1 cellular context compared by ENCODE assay signal in the genomic region with DNA sequence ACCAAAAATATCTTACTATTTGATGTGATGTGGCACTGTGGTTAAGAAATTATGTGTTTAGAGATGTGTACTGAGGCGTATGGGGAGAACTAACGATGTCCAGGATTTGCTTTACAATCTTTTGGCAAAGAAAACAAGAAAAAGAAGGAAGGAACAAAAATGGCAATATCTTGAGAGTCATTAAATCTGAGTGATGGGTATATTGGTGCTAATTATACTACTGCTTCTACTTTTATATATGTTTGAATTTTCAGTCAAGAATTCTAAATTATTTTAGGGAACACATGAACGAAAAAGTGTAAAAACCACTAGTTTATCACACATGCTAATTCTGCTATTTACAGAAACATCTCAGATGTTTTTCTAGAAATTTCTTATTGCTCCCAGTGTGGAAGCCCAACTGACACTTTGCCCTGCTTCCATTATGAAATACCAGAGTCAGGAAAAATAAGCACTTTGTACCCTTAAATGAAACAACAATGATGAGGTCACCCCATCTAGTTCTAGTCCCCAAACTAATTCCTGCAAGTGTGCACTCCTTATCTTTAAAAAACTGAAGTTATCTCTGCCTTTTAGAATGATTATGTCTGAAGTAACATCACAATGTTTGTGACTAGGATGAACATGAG.
TF ChIP-seq lines count a peak whose summit lies in the region.

No MANE protein-coding gene starts in this region.

TF ChIP-seq in HepG2, 621 proteins besides CTCF, POLR2A, EP300 and RAD21 (continued from another document):
- TF ChIP-seq GPBP1L1 (CRISPR knock-in tag; IDR thresholded peaks at IDR 0.05) (no peak), PHF8 (CRISPR knock-in tag; IDR thresholded peaks at IDR 0.05) (no peak), ZSCAN30 (CRISPR knock-in tag; IDR thresholded peaks at IDR 0.05) (no peak), U2AF2 (IDR thresholded peaks at IDR 0.05; ENCODE audit: low read depth, low read length) (no peak), TFAP4 (IDR thresholded peaks at IDR 0.05; ENCODE audit: borderline replicate concordance, low read depth) (no peak), FOXC1 (CRISPR knock-in tag; IDR thresholded peaks at IDR 0.05; ENCODE audit: borderline replicate concordance) (no peak), ZEB1 (IDR thresholded peaks at IDR 0.05; ENCODE audit: insufficient replicate concordance, low read depth) (no peak), PLSCR1 (CRISPR knock-in tag; IDR thresholded peaks at IDR 0.05; ENCODE audit: borderline replicate concordance) (no peak), AFF4 (CRISPR knock-in tag; IDR thresholded peaks at IDR 0.05) (no peak), PPARG (CRISPR knock-in tag; conservative IDR thresholded peaks at IDR 0.05) (peak; percentile 80)
- TF ChIP-seq, protein P1, sequence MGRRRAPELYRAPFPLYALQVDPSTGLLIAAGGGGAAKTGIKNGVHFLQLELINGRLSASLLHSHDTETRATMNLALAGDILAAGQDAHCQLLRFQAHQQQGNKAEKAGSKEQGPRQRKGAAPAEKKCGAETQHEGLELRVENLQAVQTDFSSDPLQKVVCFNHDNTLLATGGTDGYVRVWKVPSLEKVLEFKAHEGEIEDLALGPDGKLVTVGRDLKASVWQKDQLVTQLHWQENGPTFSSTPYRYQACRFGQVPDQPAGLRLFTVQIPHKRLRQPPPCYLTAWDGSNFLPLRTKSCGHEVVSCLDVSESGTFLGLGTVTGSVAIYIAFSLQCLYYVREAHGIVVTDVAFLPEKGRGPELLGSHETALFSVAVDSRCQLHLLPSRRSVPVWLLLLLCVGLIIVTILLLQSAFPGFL (CRISPR knock-in tag; IDR thresholded peaks at IDR 0.05): no peak
- TF ChIP-seq, protein P2, sequence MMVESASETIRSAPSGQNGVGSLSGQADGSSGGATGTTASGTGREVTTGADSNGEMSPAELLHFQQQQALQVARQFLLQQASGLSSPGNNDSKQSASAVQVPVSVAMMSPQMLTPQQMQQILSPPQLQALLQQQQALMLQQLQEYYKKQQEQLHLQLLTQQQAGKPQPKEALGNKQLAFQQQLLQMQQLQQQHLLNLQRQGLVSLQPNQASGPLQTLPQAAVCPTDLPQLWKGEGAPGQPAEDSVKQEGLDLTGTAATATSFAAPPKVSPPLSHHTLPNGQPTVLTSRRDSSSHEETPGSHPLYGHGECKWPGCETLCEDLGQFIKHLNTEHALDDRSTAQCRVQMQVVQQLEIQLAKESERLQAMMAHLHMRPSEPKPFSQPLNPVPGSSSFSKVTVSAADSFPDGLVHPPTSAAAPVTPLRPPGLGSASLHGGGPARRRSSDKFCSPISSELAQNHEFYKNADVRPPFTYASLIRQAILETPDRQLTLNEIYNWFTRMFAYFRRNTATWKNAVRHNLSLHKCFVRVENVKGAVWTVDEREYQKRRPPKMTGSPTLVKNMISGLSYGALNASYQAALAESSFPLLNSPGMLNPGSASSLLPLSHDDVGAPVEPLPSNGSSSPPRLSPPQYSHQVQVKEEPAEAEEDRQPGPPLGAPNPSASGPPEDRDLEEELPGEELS (CRISPR knock-in tag; IDR thresholded peaks at IDR 0.05): peak; percentile 25; the same call in 1 of the 2 replicates
